28 cellular contexts compared by ENCODE assay signal in the genomic region with DNA sequence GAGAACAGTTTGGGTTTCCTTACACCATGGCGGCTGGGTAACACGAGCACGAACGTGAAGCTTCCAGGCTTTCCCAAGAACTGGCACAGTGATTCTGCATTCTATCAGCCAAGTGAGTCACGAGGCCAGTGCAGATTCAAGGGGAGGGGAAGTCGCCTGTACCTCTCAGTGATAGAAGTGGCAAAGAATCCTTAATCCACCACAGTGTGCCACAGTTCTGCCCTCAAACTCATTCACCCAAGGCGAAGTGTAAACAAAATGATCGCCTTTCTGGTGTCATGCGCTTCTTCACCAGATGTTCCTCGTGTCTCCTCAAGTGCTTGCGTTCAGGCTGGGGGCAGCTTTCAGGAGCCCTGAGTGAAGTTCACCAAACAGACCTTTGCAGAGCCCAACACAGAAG. TPM values are rescaled to one million over a fixed set of nuclear protein-coding genes. Genes with fewer than 3 reads are reported as not detected.
DNase-seq lines count a peak whose midpoint lies in the region; ATAC-seq, FAIRE-seq and TF ChIP-seq lines count a peak whose summit lies in the region.
"Had no signal": no experiment of that assay in that cellular context is flagged by ENCODE, and none has a peak within 500 bp of the region (broad histone marks: within the 10 kb centered on the region; RNA-seq: fewer than 3 reads in every experiment).

No MANE protein-coding gene starts in this region.

- H3K79me1 ChIP-seq in H1 (ENCODE audit: low read depth, low read length), result no peaks in the 10 kb centered on the region

- no peak overlapping the region for H2BK120ac ChIP-seq in H1 (replicated peaks; ENCODE audit: low read depth, low read length)

- no peak overlapping the region for H4K8ac ChIP-seq in H1 (ENCODE audit: extremely low read depth, insufficient read depth, low read length)

- H3K27ac ChIP-seq in H1 (ENCODE audit: low read depth, low read length), result no peak overlapping the region
- H3K27ac ChIP-seq: BLaER1, GM23248, SJCRH30 had no signal

- no peak for ATAC-seq in GM19351 (IDR thresholded peaks at IDR 0.05; ENCODE audit: unreplicated experiment)
- ATAC-seq: Right ventricle myocardium inferior, SK-N-SH treated with all-trans-retinoic acid at 6 μM for 48 hours, T-helper 17 cell had no signal

- no peaks in the 10 kb centered on the region for H3K27me3 ChIP-seq in H1 (replicated peaks in 1 of 4; ENCODE audit: control insufficient read depth in 3 of 4, extremely low read depth in 1 of 4, insufficient read depth in 3 of 4, low read length in 3 of 4)
- H3K27me3 ChIP-seq: BLaER1 had no signal

- no peak for TF ChIP-seq RAD21 in H1 (IDR thresholded peaks at IDR 0.05 in 1 of 2, conservative IDR thresholded peaks at IDR 0.05 in 1 of 2; ENCODE audit: low read depth in 2 of 2, low read length in 2 of 2)

- H3K36me3 ChIP-seq in H1 (ENCODE audit: control insufficient read depth in 2 of 4, insufficient read depth in 4 of 4, low read length in 3 of 4), result no peaks in the 10 kb centered on the region
- H3K36me3 ChIP-seq: BLaER1, HAP-1, SJCRH30 had no signal

- no peak overlapping the region for H4K91ac ChIP-seq in H1 (replicated peaks; ENCODE audit: insufficient read length, low read length)

- no peak overlapping the region for H2AK5ac ChIP-seq in H1 (ENCODE audit: low read depth, low read length)

- no peak for TF ChIP-seq EP300 in H1 (IDR thresholded peaks at IDR 0.05; ENCODE audit: borderline replicate concordance in 1 of 2, low read depth in 2 of 2, low read length in 2 of 2)

- H4K20me1 ChIP-seq in H1 (replicated peaks in 1 of 2; ENCODE audit: control insufficient read depth in 1 of 2, insufficient read depth in 2 of 2, low read length in 2 of 2), result no peaks in the 10 kb centered on the region
- H4K20me1 ChIP-seq: BLaER1 had no signal

- DNase-seq in NCI-H510A treated with DMSO at 0.1 percent for 48 hours (lab: John Stamatoyannopoulos, UW) (peak; percentile 12), NCI-H510A (lab: John Stamatoyannopoulos, UW) (no peak), M059J (ENCODE audit: low read depth) (peak; percentile 3), H1 (ENCODE audit: low read depth in 1 of 2, low spot score in 2 of 2) (no peak), amniotic stem cell (lab: John Stamatoyannopoulos, UW) (no peak), NCI-H1092 treated with DMSO at 0.1 percent for 48 hours (lab: John Stamatoyannopoulos, UW) (no peak), COLO829 (ENCODE audit: low spot score) (no peak)
- DNase-seq: CD4-positive, CD25-positive, alpha-beta regulatory T cell; COR-L47; DND-41; GM23248; HFFc6; KG1; MM.1S; NCI-H1694; NCI-H2081 treated with DMSO at 0.1 percent for 48 hours; NCI-H446 treated with DMSO at 0.1 percent for 48 hours; NCI-H774; SJCRH30; T-helper 17 cell had no signal

- no peak overlapping the region for H4K5ac ChIP-seq in H1 (ENCODE audit: insufficient read length, low read depth, low read length)

- H3K23ac ChIP-seq in H1 (ENCODE audit: insufficient read length), result no peak overlapping the region

- FAIRE-seq in H1 (lab: Jason Lieb, UNC), result no peak
- FAIRE-seq: A204.1 had no signal

- H3K4me2 ChIP-seq in H1 (ENCODE audit: insufficient read depth in 1 of 2, low read depth in 2 of 2, low read length in 2 of 2), result no peak overlapping the region
- H3K4me2 ChIP-seq: BLaER1 had no signal

- no peak overlapping the region for H3K14ac ChIP-seq in H1 (ENCODE audit: insufficient read length)

- CTCF ChIA-PET in H1 (lab: Charles Lee; ENCODE audit: partially characterized antibody), result interaction anchor here (1.2 kb wide), 1 partner anchor 27 kb away, joined by 3 read pairs; no protein-coding TSS in a partner anchor

- H3K4me3 ChIP-seq in H1 (ENCODE audit: extremely low read depth in 1 of 4, insufficient read depth in 2 of 4, low read depth in 3 of 4, low read length in 4 of 4), result no peak overlapping the region
- H3K4me3 ChIP-seq: BLaER1, GM23248, HAP-1, SJCRH30 had no signal

- H3K4me1 ChIP-seq in H1 (replicated peaks in 1 of 4; ENCODE audit: control insufficient read depth in 3 of 4, insufficient read depth in 4 of 4, low read length in 3 of 4), result no peaks in the 10 kb centered on the region
- H3K4me1 ChIP-seq: BLaER1, HAP-1, SJCRH30 had no signal

- no peak overlapping the region for H2BK20ac ChIP-seq in H1 (ENCODE audit: low read length)

- H3K56ac ChIP-seq in H1 (replicated peaks; ENCODE audit: insufficient read length, low read depth, low read length), result no peak overlapping the region

- no peak overlapping the region for H3K4ac ChIP-seq in H1 (replicated peaks; ENCODE audit: insufficient read length, low read depth, low read length)

- TF ChIP-seq POLR2A in H1 (IDR thresholded peaks at IDR 0.05; ENCODE audit: control extremely low read depth in 1 of 2, low read depth in 2 of 2, low read length in 2 of 2), result no peak

- no peak overlapping the region for H3K18ac ChIP-seq in H1 (ENCODE audit: extremely low read depth, low read length)

- no peak for TF ChIP-seq CTCF in H1 (IDR thresholded peaks at IDR 0.05; ENCODE audit: control extremely low read depth in 1 of 3, insufficient read depth in 1 of 3, low read depth in 1 of 3, low read length in 3 of 3)

- WGBS in H1 (ENCODE audit: extremely low coverage in 1 of 2, insufficient coverage in 1 of 2, insufficient read length in 1 of 2, insufficient replicate concordance in 2 of 2, low coverage in 1 of 2, low lambda C conversion rate in 2 of 2, missing lambda C conversion rate in 1 of 2), 2 experiments, result 86% methylated on average over 11 of the region's 11 CpGs; no CpG with 5 or more reads in 1 of the 2 experiments

- H2BK5ac ChIP-seq in H1 (ENCODE audit: low read depth, low read length), result no peak overlapping the region

- H3K79me2 ChIP-seq in H1 (ENCODE audit: control insufficient read depth in 1 of 2, insufficient read depth in 2 of 2, low read length in 2 of 2), result no peaks in the 10 kb centered on the region

- no peak overlapping the region for H2BK12ac ChIP-seq in H1 (ENCODE audit: low read depth, low read length)

- 0 out of 2 replicates have a peak overlapping the region, but pooled peaks have one; percentile 7 for H2AFZ ChIP-seq in H1 (ENCODE audit: low read length)
- H2AFZ ChIP-seq: GM23248 had no signal

- H3K23me2 ChIP-seq in H1 (ENCODE audit: low read depth, low read length), result no peaks in the 10 kb centered on the region

- no peak overlapping the region for H3K9ac ChIP-seq in H1 (replicated peaks in 1 of 4; ENCODE audit: extremely low read depth in 1 of 4, low read depth in 3 of 4, low read length in 3 of 4)
- H3K9ac ChIP-seq: BLaER1, GM23248 had no signal

- POLR2A ChIA-PET in H1 (lab: Charles Lee; ENCODE audit: partially characterized antibody), result no interaction called here

- no peak overlapping the region for H2BK15ac ChIP-seq in H1 (ENCODE audit: low read length)

- H3K9me3 ChIP-seq in H1 (ENCODE audit: insufficient read depth in 2 of 2, low read depth in 1 of 2, low read length in 1 of 2), result no peaks in the 10 kb centered on the region; a peak in 1 of 4 replicates
- H3K9me3 ChIP-seq: HAP-1, SJCRH30 had no signal

TF ChIP-seq in H1, 55 proteins besides CTCF, POLR2A, EP300 and RAD21:
- no peak for TF ChIP-seq CBX5 (IDR thresholded peaks at IDR 0.05; ENCODE audit: low read depth, low read length)
TF ChIP-seq in H1: peak in this region for 0.

RNA-seq across cellular contexts. Expression of a gene that starts 24.9 kb away (rescaled TPM):
- not detected in 2 replicates for total RNA-seq in M059J (2014; rRNA removed; shearing (Covaris generic))
- total RNA-seq in H1 (2021; fragmentation: NEBNext Ultra II Directional; extraction: Animal tissue kit (Norgen Biotek cat#: 25700)), result 0.50 and 0.57 TPM in 2 replicates
- polyA plus RNA-seq in H1 (2011; rRNA removed), result 0.14 and 0.16 TPM in 2 replicates
- polyA plus RNA-seq in H1 (2011; cell fraction: cytosol; rRNA removed), result 0.14 TPM
- polyA plus RNA-seq in H1 (2011; cell fraction: nucleus; rRNA removed), result 0.16 TPM
- 0.11 to 0.30 TPM (median 0.18 TPM) in 4 replicates for polyA plus RNA-seq in H1 (2012, experiment 1 of 2)
- polyA plus RNA-seq in H1 (2012, experiment 2 of 2), result 0.09 TPM
- polyA plus RNA-seq in H1 (2013, experiment 1 of 2), result 0.14 TPM
- polyA plus RNA-seq in H1 (2013, experiment 2 of 2), result 0.20 TPM
- 0.17 and 0.25 TPM in 2 replicates for polyA minus RNA-seq in H1 (2011; rRNA and poly(A)+ RNA removed)
- polyA minus RNA-seq in H1 (2011; cell fraction: cytosol; rRNA and poly(A)+ RNA removed), result 0.15 TPM
- 0.30 TPM for polyA minus RNA-seq in H1 (2011; cell fraction: nucleus; rRNA and poly(A)+ RNA removed)
- total RNA-seq: CD4-positive, CD25-positive, alpha-beta regulatory T cell; GM23248; HFFc6; Right ventricle myocardium inferior; RPMI7951; SJCRH30; T-helper 17 cell had no signal
- polyA plus RNA-seq: AG04450; CD4-positive, CD25-positive, alpha-beta regulatory T cell; GM23248 had no signal

Comparison
In these comparisons a context has a peak if more than half of its experiments do, and no peak if none do; other contexts are left out.
1. DNase-seq: peak in NCI-H510A treated with DMSO at 0.1 percent for 48 hours (single experiment) and M059J (single experiment); none in NCI-H510A (single experiment), H1 (0 of 2), amniotic stem cell (single experiment), NCI-H1092 treated with DMSO at 0.1 percent for 48 hours (single experiment) and COLO829 (single experiment).